Comparison of ENCODE assay signal across 11 cellular contexts in genomic region chr9:69376651-69377050, GRCh38. TPM values are rescaled to one million over a fixed set of nuclear protein-coding genes. Genes with fewer than 3 reads are reported as not detected.
DNase-seq lines count a peak whose midpoint lies in the region; ATAC-seq and TF ChIP-seq lines count a peak whose summit lies in the region.
"Had no signal": no experiment of that assay in that cellular context is flagged by ENCODE, and none has a peak within 500 bp of the region (broad histone marks: within the 10 kb centered on the region; RNA-seq: fewer than 3 reads in every experiment).

No MANE protein-coding gene starts in this region.

- TF ChIP-seq POLR2A in adrenal gland (IDR thresholded peaks at IDR 0.05) (peak in 1 of 2 donors; percentile 13), heart left ventricle (IDR thresholded peaks at IDR 0.05) (no peak), sigmoid colon (IDR thresholded peaks at IDR 0.05) (no peak)

- H3K4me1 ChIP-seq in adrenal gland (replicated peaks in 1 of 2) (peaks cover 7 to 19% of the 10 kb centered on the region in 2 donors), heart left ventricle (peaks cover 0 to 63% (median 37%) of the 10 kb centered on the region in 12 donors), sigmoid colon (peaks cover 0 to 38% (median 30%) of the 10 kb centered on the region in 4 donors)
- no peaks in the 10 kb centered on the region for H3K4me1 ChIP-seq in CD4-positive, alpha-beta memory T cell (ENCODE audit: insufficient read depth, low read length)

- CTCF ChIA-PET in CD4-positive, alpha-beta memory T cell (lab: Charles Lee; ENCODE audit: partially characterized antibody): no interaction called here

- no peak for TF ChIP-seq CTCF in adrenal gland (IDR thresholded peaks at IDR 0.05)
- no peak for TF ChIP-seq CTCF in heart left ventricle (IDR thresholded peaks at IDR 0.05)
- TF ChIP-seq CTCF in sigmoid colon (IDR thresholded peaks at IDR 0.05): no peak

- H3K27me3 ChIP-seq in adrenal gland (no peaks in the 10 kb centered on the region), heart left ventricle (no peaks in the 10 kb centered on the region), sigmoid colon (no peaks in the 10 kb centered on the region)
- no peaks in the 10 kb centered on the region for H3K27me3 ChIP-seq in CD4-positive, alpha-beta memory T cell (ENCODE audit: insufficient read depth, low read length)

- H3K9me3 ChIP-seq in adrenal gland (replicated peaks in 1 of 3) (no peaks in the 10 kb centered on the region), heart left ventricle (no peaks in the 10 kb centered on the region), sigmoid colon (no peaks in the 10 kb centered on the region)
- no peaks in the 10 kb centered on the region for H3K9me3 ChIP-seq in CD4-positive, alpha-beta memory T cell (ENCODE audit: control insufficient read depth in 1 of 2, low read length in 2 of 2)

- ATAC-seq in heart left ventricle: peak; percentile 81 to 91 (median 84)
- no peak for ATAC-seq in GM21737 (IDR thresholded peaks at IDR 0.05; ENCODE audit: unreplicated experiment)
- ATAC-seq: stimulated activated effector memory CD8-positive, alpha-beta T cell treated with anti-CD3 and anti-CD28 coated beads, Interleukin-12 subunit alpha, Interleukin-12 subunit beta, amount 100 ng/mL, for 72 hours had no signal

- H3K4me1 Mint-ChIP-seq in CD4-positive, alpha-beta memory T cell: no peaks in the 10 kb centered on the region
- H3K4me1 Mint-ChIP-seq: activated naive CD4-positive, alpha-beta T cell treated with anti-CD3 and anti-CD28 coated beads, Interleukin-2, amount 50 U/mL, for 24 hours; stimulated activated effector memory CD8-positive, alpha-beta T cell treated with anti-CD3 and anti-CD28 coated beads, Interleukin-12 subunit alpha, Interleukin-12 subunit beta, amount 100 ng/mL, for 72 hours had no signal

- H3K4me3 Mint-ChIP-seq in CD4-positive, alpha-beta memory T cell: no peak overlapping the region
- H3K4me3 Mint-ChIP-seq: activated naive CD4-positive, alpha-beta T cell treated with anti-CD3 and anti-CD28 coated beads, Interleukin-2, amount 50 U/mL, for 24 hours; stimulated activated effector memory CD8-positive, alpha-beta T cell treated with anti-CD3 and anti-CD28 coated beads, Interleukin-12 subunit alpha, Interleukin-12 subunit beta, amount 100 ng/mL, for 72 hours had no signal

- no peaks in the 10 kb centered on the region for H3K36me3 Mint-ChIP-seq in CD4-positive, alpha-beta memory T cell
- H3K36me3 Mint-ChIP-seq: activated naive CD4-positive, alpha-beta T cell treated with anti-CD3 and anti-CD28 coated beads, Interleukin-2, amount 50 U/mL, for 24 hours; stimulated activated effector memory CD8-positive, alpha-beta T cell treated with anti-CD3 and anti-CD28 coated beads, Interleukin-12 subunit alpha, Interleukin-12 subunit beta, amount 100 ng/mL, for 72 hours had no signal

- H3K27ac ChIP-seq in adrenal gland: peak overlapping the region in 2 of 5 donors; percentile 8 to 60
- peak overlapping the region in 11 of 12 donors; percentile 19 to 88 (median 46) for H3K27ac ChIP-seq in heart left ventricle
- peak overlapping the region in 3 of 4 donors; percentile 26 to 57 (median 43) for H3K27ac ChIP-seq in sigmoid colon
- no peak overlapping the region for H3K27ac ChIP-seq in CD4-positive, alpha-beta memory T cell (ENCODE audit: low read depth, low read length)

- WGBS in adrenal gland, 4 donors: 24 to 42% (median 32%) methylated on average over 3 of the region's 3 CpGs
- 16 to 28% (median 23%) methylated on average over 3 of the region's 3 CpGs for WGBS in heart left ventricle, 4 donors
- 62 to 71% methylated on average over 3 of the region's 3 CpGs for WGBS in sigmoid colon, 2 donors

- peak; percentile 81 for DNase-seq in GM04503 (ENCODE audit: low read depth)
- peak in 6 of 7 donors; percentile 63 to 84 (median 71) for DNase-seq in adrenal gland
- DNase-seq in heart left ventricle: peak in 4 of 5 donors; percentile 44 to 71 (median 52)
- no peak for DNase-seq in sigmoid colon
- DNase-seq in activated CD8-positive, alpha-beta memory T cell treated with anti-CD3 and anti-CD28 coated beads for 24 hours: no peak
- no peak for DNase-seq in Kasumi-1 (lab: John Stamatoyannopoulos, UW)
- DNase-seq in CD4-positive, alpha-beta memory T cell: no peak
- DNase-seq: DND-41 had no signal

- POLR2A ChIA-PET in CD4-positive, alpha-beta memory T cell (lab: Charles Lee; ENCODE audit: partially characterized antibody): no interaction called here

- H3K4me3 ChIP-seq in adrenal gland (no peak overlapping the region), heart left ventricle (no peak overlapping the region), sigmoid colon (no peak overlapping the region)
- no peak overlapping the region for H3K4me3 ChIP-seq in CD4-positive, alpha-beta memory T cell (ENCODE audit: low read length in 2 of 2)

- intact Hi-C loops in adrenal gland (cut with DNase I): no loop called here
- intact Hi-C loops in heart left ventricle (cut with DNase I): loop anchor here in 4 of 10 donors (5.0 to 10.0 kb wide), 3 partner anchors 49 to 152 kb away; partner anchors contain the start of gene ENTREP1 (in 3 of the 4)
- intact Hi-C loops in sigmoid colon (cut with DNase I): no loop called here
- intact Hi-C loops in CD4-positive, alpha-beta memory T cell (cut with micrococcal nuclease): no loop called here

- no peak for TF ChIP-seq EP300 in sigmoid colon (IDR thresholded peaks at IDR 0.05)

- H3K27ac Mint-ChIP-seq in CD4-positive, alpha-beta memory T cell: no peak overlapping the region
- H3K27ac Mint-ChIP-seq: activated naive CD4-positive, alpha-beta T cell treated with anti-CD3 and anti-CD28 coated beads, Interleukin-2, amount 50 U/mL, for 24 hours; stimulated activated effector memory CD8-positive, alpha-beta T cell treated with anti-CD3 and anti-CD28 coated beads, Interleukin-12 subunit alpha, Interleukin-12 subunit beta, amount 100 ng/mL, for 72 hours had no signal

- H3K36me3 ChIP-seq in adrenal gland (replicated peaks in 1 of 2) (no peaks in the 10 kb centered on the region), heart left ventricle (peaks cover 0 to 9% (median 0%) of the 10 kb centered on the region in 9 donors), sigmoid colon (peaks cover 0 to 4% (median 0%) of the 10 kb centered on the region in 4 donors)
- H3K36me3 ChIP-seq in CD4-positive, alpha-beta memory T cell (ENCODE audit: insufficient read depth, low read length): no peaks in the 10 kb centered on the region

- H3K9me3 Mint-ChIP-seq in CD4-positive, alpha-beta memory T cell: no peaks in the 10 kb centered on the region
- H3K9me3 Mint-ChIP-seq: activated naive CD4-positive, alpha-beta T cell treated with anti-CD3 and anti-CD28 coated beads, Interleukin-2, amount 50 U/mL, for 24 hours; stimulated activated effector memory CD8-positive, alpha-beta T cell treated with anti-CD3 and anti-CD28 coated beads, Interleukin-12 subunit alpha, Interleukin-12 subunit beta, amount 100 ng/mL, for 72 hours had no signal

- H3K27me3 Mint-ChIP-seq in CD4-positive, alpha-beta memory T cell: peaks cover 3 to 4% of the 10 kb centered on the region in 2 donors

RNA-seq across cellular contexts. Expression of gene ENTREP1, which starts 51.6 kb away (rescaled TPM):
- total RNA-seq in adrenal gland (10 to 100 TPM in 2 of 8 donors, 1 to 10 TPM in 6; 4.0 to 11.0 (median 6.9) TPM), heart left ventricle (10 to 100 TPM; 16.6 to 29.1 (median 24.8) TPM), sigmoid colon (10 to 100 TPM in 2 of 4 donors, 1 to 10 TPM in 2; 3.6 to 81.9 (median 7.8) TPM)
- polyA plus RNA-seq in adrenal gland (10 to 100 TPM in 2 of 3 donors, 1 to 10 TPM in 1; 4.1 to 13.7 (median 13.3) TPM), heart left ventricle (10 to 100 TPM; 12.6 to 15.7 TPM), sigmoid colon (1 to 10 TPM in 2 of 3 donors, not detected in 1; 1.2 TPM)
- under 1 TPM in 1 of 2 experiments, not detected in 1; 0.20 TPM for total RNA-seq in CD4-positive, alpha-beta memory T cell
- polyA plus RNA-seq in CD4-positive, alpha-beta memory T cell: under 1 TPM in 1 of 2 donors, not detected in 1; 0.24 TPM

Comparison
In these comparisons a context has a peak if more than half of its experiments do, and no peak if none do; other contexts are left out.
1. DNase-seq: peak in GM04503 (single experiment), adrenal gland (6 of 7) and heart left ventricle (4 of 5); none in sigmoid colon (single experiment), activated CD8-positive, alpha-beta memory T cell treated with anti-CD3 and anti-CD28 coated beads for 24 hours (single experiment), Kasumi-1 (0 of 2) and CD4-positive, alpha-beta memory T cell (0 of 5).